Comparison of ENCODE assay signal across 16 cellular contexts in genomic region chr3:186152361-186152798, GRCh38. TPM values are rescaled to one million over a fixed set of nuclear protein-coding genes. Genes with fewer than 3 reads are reported as not detected.
DNase-seq lines count a peak whose midpoint lies in the region; ATAC-seq and TF ChIP-seq lines count a peak whose summit lies in the region.
"Had no signal": no experiment of that assay in that cellular context is flagged by ENCODE, and none has a peak within 500 bp of the region (broad histone marks: within the 10 kb centered on the region; RNA-seq: fewer than 3 reads in every experiment).

No MANE protein-coding gene starts in this region.

- no peaks in the 10 kb centered on the region for H4K20me1 ChIP-seq in DOHH2 (ENCODE audit: control insufficient read depth, insufficient read depth, low read depth, low read length)
- no peaks in the 10 kb centered on the region for H4K20me1 ChIP-seq in SU-DHL-6 (ENCODE audit: low read depth, low read length)

- H3K27me3 Mint-ChIP-seq in type B pancreatic cell: no peaks in the 10 kb centered on the region

- H3K27me3 ChIP-seq in DOHH2 (ENCODE audit: control insufficient read depth, low read length): peaks cover 3% of the 10 kb centered on the region; the same call in 1 of the 2 replicates
- H3K27me3 ChIP-seq in SU-DHL-6 (ENCODE audit: low read length): no peaks in the 10 kb centered on the region
- H3K27me3 ChIP-seq in BE2C: no peaks in the 10 kb centered on the region
- H3K27me3 ChIP-seq: right lobe of liver had no signal

- intact Hi-C loops in lower leg skin (cut with DNase I; ENCODE audit: low total_unique reads): no loop called here

- H3K9me2 ChIP-seq in DOHH2 (replicated peaks; ENCODE audit: control insufficient read depth, low read length) (no peaks in the 10 kb centered on the region), SU-DHL-6 (replicated peaks; ENCODE audit: insufficient read depth, low read length) (no peaks in the 10 kb centered on the region)

- H3K4me2 ChIP-seq in DOHH2 (ENCODE audit: low read length): peak overlapping the region; percentile 70
- H3K4me2 ChIP-seq in SU-DHL-6 (ENCODE audit: low read depth, low read length, poor library complexity, severe bottlenecking): peak overlapping the region; percentile 36

- H3K4me3 Mint-ChIP-seq in type B pancreatic cell: no peak overlapping the region
- H3K4me3 Mint-ChIP-seq: mesothelial cell of epicardium had no signal

- no peak for TF ChIP-seq POLR2A in lower leg skin (IDR thresholded peaks at IDR 0.05)

- DNase-seq in BE2C (no peak), lower leg skin (ENCODE audit: low spot score in 2 of 2) (no peak), type B pancreatic cell (ENCODE audit: extremely low spot score, unreplicated experiment) (no peak)
- DNase-seq: activated CD4-positive, alpha-beta T cell treated with anti-CD3 and anti-CD28 coated beads for 4 hours; activated effector memory CD4-positive, alpha-beta T cell treated with anti-CD3 and anti-CD28 coated beads, Interleukin-2, amount 50 U/mL, for 16 hours; NCI-H1092 treated with DMSO at 0.1 percent for 48 hours; NCI-H69; right lobe of liver; transverse colon had no signal

- 0 out of 2 replicates have a peak overlapping the region, but pooled peaks have one; percentile 47 for H3K27ac ChIP-seq in DOHH2 (ENCODE audit: low read depth, low read length)
- H3K27ac ChIP-seq in SU-DHL-6 (ENCODE audit: low read depth, low read length): no peak overlapping the region
- H3K27ac ChIP-seq: right lobe of liver, transverse colon had no signal

- H3K4me3 ChIP-seq in DOHH2 (ENCODE audit: low read length) (peak overlapping the region; percentile 52), SU-DHL-6 (ENCODE audit: insufficient read depth, low read length, poor library complexity, severe bottlenecking) (no peak overlapping the region), BE2C (ENCODE audit: low read depth, low read length) (no peak overlapping the region), lower leg skin (ENCODE audit: low read depth, poor library complexity, severe bottlenecking) (no peak overlapping the region)
- H3K4me3 ChIP-seq: right lobe of liver, transverse colon had no signal

- no peak for TF ChIP-seq CTCF in DOHH2 (IDR thresholded peaks at IDR 0.05; ENCODE audit: low read depth, low read length, poor library complexity, severe bottlenecking)
- TF ChIP-seq CTCF in SU-DHL-6 (IDR thresholded peaks at IDR 0.05; ENCODE audit: insufficient read depth, low read length, poor library complexity, severe bottlenecking): no peak
- TF ChIP-seq CTCF in BE2C (IDR thresholded peaks at IDR 0.05; ENCODE audit: low read depth, low read length): no peak
- TF ChIP-seq CTCF in lower leg skin (IDR thresholded peaks at IDR 0.05): no peak
- no peak for TF ChIP-seq CTCF in type B pancreatic cell (conservative IDR thresholded peaks at IDR 0.05)

- H3K4me1 ChIP-seq in DOHH2 (ENCODE audit: control insufficient read depth, low read length) (peaks cover 29% of the 10 kb centered on the region), BE2C (no peaks in the 10 kb centered on the region)
- H3K4me1 ChIP-seq: right lobe of liver, transverse colon had no signal

- no peak overlapping the region for H3K9ac ChIP-seq in SU-DHL-6 (ENCODE audit: low read length)

- ATAC-seq in GM21360 (IDR thresholded peaks at IDR 0.05; ENCODE audit: unreplicated experiment) (peak; percentile 26), HG02981 (IDR thresholded peaks at IDR 0.05; ENCODE audit: unreplicated experiment) (peak; percentile 3), HG03469 (IDR thresholded peaks at IDR 0.05; ENCODE audit: unreplicated experiment) (no peak)
- ATAC-seq: SK-N-SH treated with all-trans-retinoic acid at 6 μM for 48 hours had no signal

- H3K36me3 Mint-ChIP-seq in type B pancreatic cell: no peaks in the 10 kb centered on the region
- H3K36me3 Mint-ChIP-seq: mesothelial cell of epicardium had no signal

- H3K9me3 ChIP-seq in DOHH2 (ENCODE audit: control insufficient read depth, insufficient read depth, low read length): no peaks in the 10 kb centered on the region
- H3K9me3 ChIP-seq in SU-DHL-6 (ENCODE audit: insufficient read depth, low read length): no peaks in the 10 kb centered on the region
- H3K9me3 ChIP-seq in BE2C: no peaks in the 10 kb centered on the region
- H3K9me3 ChIP-seq: right lobe of liver, transverse colon had no signal

- H3K27ac Mint-ChIP-seq in type B pancreatic cell: no peak overlapping the region
- H3K27ac Mint-ChIP-seq: mesothelial cell of epicardium had no signal

- no peaks in the 10 kb centered on the region for H3K4me1 Mint-ChIP-seq in type B pancreatic cell (ENCODE audit: unreplicated experiment)

- H2AFZ ChIP-seq in SU-DHL-6 (ENCODE audit: low read depth, low read length, severe bottlenecking): no peak overlapping the region

- H3K79me2 ChIP-seq in DOHH2 (ENCODE audit: control insufficient read depth, low read length) (no peaks in the 10 kb centered on the region), SU-DHL-6 (ENCODE audit: insufficient read depth, low read length) (no peaks in the 10 kb centered on the region)

- no peaks in the 10 kb centered on the region for H3K9me3 Mint-ChIP-seq in type B pancreatic cell
- H3K9me3 Mint-ChIP-seq: mesothelial cell of epicardium had no signal

- H3K36me3 ChIP-seq in DOHH2 (ENCODE audit: control insufficient read depth, low read length): no peaks in the 10 kb centered on the region
- no peaks in the 10 kb centered on the region for H3K36me3 ChIP-seq in SU-DHL-6 (ENCODE audit: low read length)
- H3K36me3 ChIP-seq in BE2C: peaks cover 6% of the 10 kb centered on the region
- H3K36me3 ChIP-seq: right lobe of liver, transverse colon had no signal

- 77 to 82% methylated on average over 7 to 8 of the region's 8 CpGs for WGBS in lower leg skin, 2 donors

- 0 out of 2 replicates have a peak, but pooled peaks cover 4% of the 10 kb centered on the region for H3F3A ChIP-seq in DOHH2 (ENCODE audit: control insufficient read depth, insufficient read depth)
- peaks cover 5% of the 10 kb centered on the region; the same call in 1 of the 2 replicates for H3F3A ChIP-seq in SU-DHL-6 (ENCODE audit: insufficient read depth)

RNA-seq across cellular contexts. Expression of gene ETV5, which starts 43.5 kb away (rescaled TPM):
- 48.8 TPM for polyA plus RNA-seq in BE2C (2012; ENCODE audit: insufficient read depth, insufficient read length, low read depth)
- 10 to 100 TPM in 1 of 4 donors, 1 to 10 TPM in 3; 8.1 to 15.3 (median 9.7) TPM for total RNA-seq in lower leg skin
- 26.4 and 42.2 TPM in 2 replicates for total RNA-seq in type B pancreatic cell (ENCODE audit: low replicate concordance)
